Comparison of ENCODE assay signal across 23 cellular contexts in genomic region chr10:16923726-16924125, GRCh38.
"Had no signal": no experiment of that assay in that cellular context is flagged by ENCODE, and none has a peak within 500 bp of the region (broad histone marks: within the 10 kb centered on the region; RNA-seq: fewer than 3 reads in every experiment).

No MANE protein-coding gene starts in this region.

- H3K4me3 ChIP-seq: coronary artery, dorsolateral prefrontal cortex, esophagus squamous epithelium, gastroesophageal sphincter, heart left ventricle, hepatocyte, left lung, lower lobe of right lung had no signal

- H3K4me1 ChIP-seq: esophagus squamous epithelium, gastroesophageal sphincter, left lung, lower lobe of right lung had no signal

- H3K9me3 ChIP-seq: esophagus squamous epithelium, gastroesophageal sphincter, heart left ventricle, left lung, lower lobe of right lung had no signal

- ATAC-seq: esophagus mucosa; gastroesophageal sphincter; heart left ventricle; left cardiac atrium; left lung; left ventricle myocardium superior; lower lobe of right lung; naive thymus-derived CD4-positive, alpha-beta T cell had no signal

- H3K36me3 ChIP-seq: esophagus squamous epithelium, gastroesophageal sphincter, heart left ventricle, left lung, lower lobe of right lung had no signal

- DNase-seq: dermis blood vessel endothelial cell; dorsolateral prefrontal cortex; effector CD4-positive, alpha-beta T cell; effector memory CD4-positive, alpha-beta T cell; erythroblast; esophagus squamous epithelium; foreskin fibroblast; heart left ventricle; hypothalamus; immature natural killer cell; islet precursor cell; left cardiac atrium; left lung; left ventricle myocardium superior; lower lobe of right lung; mesendoderm; midbrain; naive thymus-derived CD4-positive, alpha-beta T cell had no signal

- H3K4me2 ChIP-seq: hepatocyte had no signal

- H3K27me3 ChIP-seq: esophagus squamous epithelium, gastroesophageal sphincter, heart left ventricle, hepatocyte, left lung had no signal

- H2AFZ ChIP-seq: hepatocyte had no signal

- H3K79me2 ChIP-seq: hepatocyte had no signal

- H3K27ac ChIP-seq: coronary artery, dorsolateral prefrontal cortex, epithelial cell of prostate, esophagus squamous epithelium, gastroesophageal sphincter, heart left ventricle, hepatocyte, left lung, lower lobe of right lung had no signal
